Comparison of ENCODE assay signal across 30 cellular contexts in the genomic region with DNA sequence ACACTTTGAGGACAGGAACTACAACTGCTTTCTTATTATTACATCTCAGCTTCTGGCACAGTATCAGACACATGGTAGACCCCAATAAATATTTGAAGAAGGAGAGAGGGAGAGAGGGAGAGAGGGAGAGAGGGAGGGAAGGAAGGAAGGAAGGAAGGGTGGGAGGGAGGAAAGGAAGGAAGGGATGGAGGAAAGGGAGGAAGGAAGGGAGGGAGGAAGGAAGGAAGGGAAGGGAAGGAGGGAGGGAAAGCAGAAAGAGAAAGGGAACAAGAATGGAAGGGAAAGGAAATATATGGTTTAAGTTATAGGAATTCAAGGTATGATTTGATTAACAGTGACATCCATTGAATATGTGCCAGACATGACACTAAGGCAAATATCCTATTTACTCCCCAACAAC.
"Had no signal": no experiment of that assay in that cellular context is flagged by ENCODE, and none has a peak within 500 bp of the region (broad histone marks: within the 10 kb centered on the region; RNA-seq: fewer than 3 reads in every experiment).

No MANE protein-coding gene starts in this region.

- H3K27ac ChIP-seq: neural progenitor cell, ovary, parathyroid adenoma, psoas muscle, skin epidermis, spleen, stomach, thoracic aorta, thyroid gland, tibial nerve, upper lobe of left lung, vagina had no signal

- H3K9ac ChIP-seq: neural progenitor cell, parathyroid adenoma had no signal

- H3K27ac Mint-ChIP-seq: naive thymus-derived CD4-positive, alpha-beta T cell; nephron; neural progenitor cell; progenitor cell of endocrine pancreas; stimulated activated naive B cell treated with anti-CD40 and anti-IgM and Interleukin-4, amounts not matched to agents 10 μg/mL and 1 μg/mL and 100 μg/mL, for 72 hours; stimulated activated naive CD8-positive, alpha-beta T cell treated with anti-CD3 and anti-CD28 coated beads, Interleukin-15, Interleukin-2, amounts not matched to agents 100 ng/mL and 50 ng/mL, for 24 hours had no signal

- H3K4me2 ChIP-seq: neural progenitor cell, smooth muscle cell had no signal

- H3K36me3 Mint-ChIP-seq: naive thymus-derived CD4-positive, alpha-beta T cell; neural progenitor cell; stimulated activated naive B cell treated with anti-CD40 and anti-IgM and Interleukin-4, amounts not matched to agents 10 μg/mL and 1 μg/mL and 100 μg/mL, for 72 hours had no signal

- H2AFZ ChIP-seq: neural progenitor cell, parathyroid adenoma had no signal

- H3K4me3 ChIP-seq: neural progenitor cell, ovary, psoas muscle, skin epidermis, smooth muscle cell, spleen, stomach, thoracic aorta, thyroid gland, tibial nerve, upper lobe of left lung, vagina had no signal

- H3K4me1 Mint-ChIP-seq: neural progenitor cell had no signal

- H3K27me3 Mint-ChIP-seq: progenitor cell of endocrine pancreas; stimulated activated naive B cell treated with anti-CD40 and anti-IgM and Interleukin-4, amounts not matched to agents 10 μg/mL and 1 μg/mL and 100 μg/mL, for 72 hours; stimulated activated naive CD8-positive, alpha-beta T cell treated with anti-CD3 and anti-CD28 coated beads, Interleukin-15, Interleukin-2, amounts not matched to agents 100 ng/mL and 50 ng/mL, for 24 hours had no signal

- H3K79me2 ChIP-seq: parathyroid adenoma had no signal

- DNase-seq: naive thymus-derived CD4-positive, alpha-beta T cell; occipital lobe; ovary; posterior cingulate gyrus; psoas muscle; right cardiac atrium; spleen; stimulated activated CD4-positive, alpha-beta T cell treated with anti-CD3 and anti-CD28 coated beads, Interleukin-12 subunit alpha, Interleukin-12 subunit beta, amount 100 ng/mL, for 4 hours; stimulated activated CD4-positive, alpha-beta T cell treated with anti-CD3 and anti-CD28 coated beads, Interleukin-1b, Interleukin-23, amount 100 ng/mL, for 48 hours; stimulated activated CD4-positive, alpha-beta T cell treated with anti-CD3 and anti-CD28 coated beads, Interleukin-4, amount 100 ng/mL, for 1 hour; stimulated activated CD4-positive, alpha-beta T cell treated with anti-CD3 and anti-CD28 coated beads, Interleukin-4, amount 100 ng/mL, for 4 hours; stimulated activated CD8-positive, alpha-beta memory T cell treated with anti-CD3 and anti-CD28 coated beads, Interleukin-4, amount 100 ng/mL, for 48 hours; stimulated activated naive B cell treated with anti-CD40 and anti-IgM and Interleukin-4, amounts not matched to agents 10 μg/mL and 1 μg/mL and 100 μg/mL, for 72 hours; stimulated activated naive CD4-positive, alpha-beta T cell treated with Interleukin-2 at 50 U/mL for 16 hours; stomach; thyroid gland; trophoblast cell; upper lobe of left lung had no signal

- H3K4me3 Mint-ChIP-seq: naive thymus-derived CD4-positive, alpha-beta T cell; nephron; neural progenitor cell; stimulated activated naive B cell treated with anti-CD40 and anti-IgM and Interleukin-4, amounts not matched to agents 10 μg/mL and 1 μg/mL and 100 μg/mL, for 72 hours; stimulated activated naive CD8-positive, alpha-beta T cell treated with anti-CD3 and anti-CD28 coated beads, Interleukin-15, Interleukin-2, amounts not matched to agents 100 ng/mL and 50 ng/mL, for 24 hours had no signal

- H3K36me3 ChIP-seq: neural progenitor cell, ovary, spleen, stomach, thoracic aorta, thyroid gland, tibial nerve, upper lobe of left lung, vagina had no signal

- ATAC-seq: naive thymus-derived CD4-positive, alpha-beta T cell; psoas muscle; right cardiac atrium; sciatic nerve had no signal

- FAIRE-seq: urothelium cell line had no signal

- H3K9me3 ChIP-seq: ovary, psoas muscle, thoracic aorta, thyroid gland, upper lobe of left lung, vagina had no signal

- H3K27me3 ChIP-seq: neural progenitor cell, ovary, spleen, stomach, thyroid gland, tibial nerve, upper lobe of left lung, vagina had no signal

- H3K4me1 ChIP-seq: neural progenitor cell, parathyroid adenoma, psoas muscle, stomach, thyroid gland, tibial nerve, upper lobe of left lung, vagina had no signal

- H3K9me3 Mint-ChIP-seq: stimulated activated naive B cell treated with anti-CD40 and anti-IgM and Interleukin-4, amounts not matched to agents 10 μg/mL and 1 μg/mL and 100 μg/mL, for 72 hours; stimulated activated naive CD8-positive, alpha-beta T cell treated with anti-CD3 and anti-CD28 coated beads, Interleukin-15, Interleukin-2, amounts not matched to agents 100 ng/mL and 50 ng/mL, for 24 hours had no signal
